ENCODE assay signal across 1 cellular context in the genomic region with DNA sequence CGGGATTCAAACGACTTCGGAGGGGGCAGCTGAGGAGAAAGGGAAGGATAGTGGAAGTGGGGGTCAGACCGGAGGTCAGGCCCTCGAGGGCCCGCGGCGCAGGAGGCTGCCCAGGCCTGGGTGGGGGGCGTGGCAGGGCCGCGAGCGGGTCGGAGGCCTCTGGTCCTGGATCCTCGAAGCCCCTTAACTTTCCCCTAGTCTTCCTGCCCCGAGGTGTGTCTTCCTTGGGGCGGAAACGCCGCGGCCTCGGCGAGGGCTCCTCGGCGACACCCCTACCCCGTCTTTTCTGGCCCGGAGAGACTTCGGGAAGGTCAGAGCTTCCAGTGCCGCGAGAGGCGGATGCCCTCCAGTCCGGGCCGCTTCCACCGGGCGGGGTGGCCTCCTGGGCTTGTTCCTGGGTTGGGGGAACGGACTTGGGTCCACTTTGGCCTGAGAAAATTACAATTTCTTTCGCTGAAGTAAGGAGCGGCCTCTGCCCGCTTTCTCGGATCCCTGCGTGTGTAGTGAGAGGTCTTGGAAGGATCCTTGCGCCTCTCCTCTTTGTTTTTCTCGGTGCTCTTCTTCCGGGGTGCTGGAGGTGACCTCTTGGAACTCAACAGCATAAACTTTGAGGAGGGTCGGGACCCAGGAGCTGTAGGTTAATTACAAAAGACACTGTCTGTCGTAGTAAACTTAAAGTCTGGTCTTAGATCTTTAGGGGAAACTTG.
A peak's percentile ranks its signal among the peaks of the same experiment; 100 is the strongest.
TF ChIP-seq lines count a peak whose summit lies in the region.

No MANE protein-coding gene starts in this region.

TF ChIP-seq in HepG2, 621 proteins besides CTCF, POLR2A, EP300 and RAD21 (continued from another document):
- TF ChIP-seq, protein P1, sequence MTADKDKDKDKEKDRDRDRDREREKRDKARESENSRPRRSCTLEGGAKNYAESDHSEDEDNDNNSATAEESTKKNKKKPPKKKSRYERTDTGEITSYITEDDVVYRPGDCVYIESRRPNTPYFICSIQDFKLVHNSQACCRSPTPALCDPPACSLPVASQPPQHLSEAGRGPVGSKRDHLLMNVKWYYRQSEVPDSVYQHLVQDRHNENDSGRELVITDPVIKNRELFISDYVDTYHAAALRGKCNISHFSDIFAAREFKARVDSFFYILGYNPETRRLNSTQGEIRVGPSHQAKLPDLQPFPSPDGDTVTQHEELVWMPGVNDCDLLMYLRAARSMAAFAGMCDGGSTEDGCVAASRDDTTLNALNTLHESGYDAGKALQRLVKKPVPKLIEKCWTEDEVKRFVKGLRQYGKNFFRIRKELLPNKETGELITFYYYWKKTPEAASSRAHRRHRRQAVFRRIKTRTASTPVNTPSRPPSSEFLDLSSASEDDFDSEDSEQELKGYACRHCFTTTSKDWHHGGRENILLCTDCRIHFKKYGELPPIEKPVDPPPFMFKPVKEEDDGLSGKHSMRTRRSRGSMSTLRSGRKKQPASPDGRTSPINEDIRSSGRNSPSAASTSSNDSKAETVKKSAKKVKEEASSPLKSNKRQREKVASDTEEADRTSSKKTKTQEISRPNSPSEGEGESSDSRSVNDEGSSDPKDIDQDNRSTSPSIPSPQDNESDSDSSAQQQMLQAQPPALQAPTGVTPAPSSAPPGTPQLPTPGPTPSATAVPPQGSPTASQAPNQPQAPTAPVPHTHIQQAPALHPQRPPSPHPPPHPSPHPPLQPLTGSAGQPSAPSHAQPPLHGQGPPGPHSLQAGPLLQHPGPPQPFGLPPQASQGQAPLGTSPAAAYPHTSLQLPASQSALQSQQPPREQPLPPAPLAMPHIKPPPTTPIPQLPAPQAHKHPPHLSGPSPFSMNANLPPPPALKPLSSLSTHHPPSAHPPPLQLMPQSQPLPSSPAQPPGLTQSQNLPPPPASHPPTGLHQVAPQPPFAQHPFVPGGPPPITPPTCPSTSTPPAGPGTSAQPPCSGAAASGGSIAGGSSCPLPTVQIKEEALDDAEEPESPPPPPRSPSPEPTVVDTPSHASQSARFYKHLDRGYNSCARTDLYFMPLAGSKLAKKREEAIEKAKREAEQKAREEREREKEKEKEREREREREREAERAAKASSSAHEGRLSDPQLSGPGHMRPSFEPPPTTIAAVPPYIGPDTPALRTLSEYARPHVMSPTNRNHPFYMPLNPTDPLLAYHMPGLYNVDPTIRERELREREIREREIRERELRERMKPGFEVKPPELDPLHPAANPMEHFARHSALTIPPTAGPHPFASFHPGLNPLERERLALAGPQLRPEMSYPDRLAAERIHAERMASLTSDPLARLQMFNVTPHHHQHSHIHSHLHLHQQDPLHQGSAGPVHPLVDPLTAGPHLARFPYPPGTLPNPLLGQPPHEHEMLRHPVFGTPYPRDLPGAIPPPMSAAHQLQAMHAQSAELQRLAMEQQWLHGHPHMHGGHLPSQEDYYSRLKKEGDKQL (CRISPR knock-in tag; IDR thresholded peaks at IDR 0.05; ENCODE audit: low read depth) = no peak
- no peak for TF ChIP-seq ZNF235 (CRISPR knock-in tag; IDR thresholded peaks at IDR 0.05; ENCODE audit: borderline replicate concordance)
- 0 out of 2 replicates have a peak, but pooled peaks have one; percentile 13 for TF ChIP-seq MEIS1 (CRISPR knock-in tag; IDR thresholded peaks at IDR 0.05; ENCODE audit: borderline replicate concordance)
- TF ChIP-seq ZSCAN25 (CRISPR knock-in tag; IDR thresholded peaks at IDR 0.05) = 0 out of 2 replicates have a peak, but pooled peaks have one; percentile 4
- TF ChIP-seq ZNF766 (CRISPR knock-in tag; IDR thresholded peaks at IDR 0.05; ENCODE audit: borderline replicate concordance) = no peak
- TF ChIP-seq ELF3 (CRISPR knock-in tag; IDR thresholded peaks at IDR 0.05) = no peak
- TF ChIP-seq HIVEP1 (CRISPR knock-in tag; IDR thresholded peaks at IDR 0.05) = no peak
- TF ChIP-seq ZNF891 (CRISPR knock-in tag; IDR thresholded peaks at IDR 0.05) = peak; percentile 53
- no peak for TF ChIP-seq NFATC3 (CRISPR knock-in tag; IDR thresholded peaks at IDR 0.05)
- TF ChIP-seq CENPT (CRISPR knock-in tag; IDR thresholded peaks at IDR 0.05; ENCODE audit: low read depth) = peak; percentile 44
- TF ChIP-seq SUZ12 (IDR thresholded peaks at IDR 0.05; ENCODE audit: low read depth, low read length) = no peak
- no peak for TF ChIP-seq ZNF430 (CRISPR knock-in tag; IDR thresholded peaks at IDR 0.05)
- no peak for TF ChIP-seq ATF7-NPFF (CRISPR knock-in tag; IDR thresholded peaks at IDR 0.05; ENCODE audit: low read depth)
- TF ChIP-seq ZNF563 (CRISPR knock-in tag; IDR thresholded peaks at IDR 0.05) = peak; percentile 22; the same call in 1 of the 2 replicates
- TF ChIP-seq PAX8 (CRISPR knock-in tag; IDR thresholded peaks at IDR 0.05; ENCODE audit: borderline replicate concordance) = 0 out of 2 replicates have a peak, but pooled peaks have one; percentile 64
- TF ChIP-seq, protein P2, sequence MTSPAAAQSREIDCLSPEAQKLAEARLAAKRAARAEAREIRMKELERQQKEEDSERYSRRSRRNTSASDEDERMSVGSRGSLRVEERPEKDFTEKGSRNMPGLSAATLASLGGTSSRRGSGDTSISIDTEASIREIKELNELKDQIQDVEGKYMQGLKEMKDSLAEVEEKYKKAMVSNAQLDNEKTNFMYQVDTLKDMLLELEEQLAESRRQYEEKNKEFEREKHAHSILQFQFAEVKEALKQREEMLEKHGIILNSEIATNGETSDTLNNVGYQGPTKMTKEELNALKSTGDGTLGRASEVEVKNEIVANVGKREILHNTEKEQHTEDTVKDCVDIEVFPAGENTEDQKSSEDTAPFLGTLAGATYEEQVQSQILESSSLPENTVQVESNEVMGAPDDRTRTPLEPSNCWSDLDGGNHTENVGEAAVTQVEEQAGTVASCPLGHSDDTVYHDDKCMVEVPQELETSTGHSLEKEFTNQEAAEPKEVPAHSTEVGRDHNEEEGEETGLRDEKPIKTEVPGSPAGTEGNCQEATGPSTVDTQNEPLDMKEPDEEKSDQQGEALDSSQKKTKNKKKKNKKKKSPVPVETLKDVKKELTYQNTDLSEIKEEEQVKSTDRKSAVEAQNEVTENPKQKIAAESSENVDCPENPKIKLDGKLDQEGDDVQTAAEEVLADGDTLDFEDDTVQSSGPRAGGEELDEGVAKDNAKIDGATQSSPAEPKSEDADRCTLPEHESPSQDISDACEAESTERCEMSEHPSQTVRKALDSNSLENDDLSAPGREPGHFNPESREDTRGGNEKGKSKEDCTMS (CRISPR knock-in tag; conservative IDR thresholded peaks at IDR 0.05) = no peak
- peak; percentile 80; the same call in 1 of the 2 replicates for TF ChIP-seq NRL (CRISPR knock-in tag; IDR thresholded peaks at IDR 0.05; ENCODE audit: borderline replicate concordance)
- TF ChIP-seq, protein P3, sequence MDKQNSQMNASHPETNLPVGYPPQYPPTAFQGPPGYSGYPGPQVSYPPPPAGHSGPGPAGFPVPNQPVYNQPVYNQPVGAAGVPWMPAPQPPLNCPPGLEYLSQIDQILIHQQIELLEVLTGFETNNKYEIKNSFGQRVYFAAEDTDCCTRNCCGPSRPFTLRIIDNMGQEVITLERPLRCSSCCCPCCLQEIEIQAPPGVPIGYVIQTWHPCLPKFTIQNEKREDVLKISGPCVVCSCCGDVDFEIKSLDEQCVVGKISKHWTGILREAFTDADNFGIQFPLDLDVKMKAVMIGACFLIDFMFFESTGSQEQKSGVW (CRISPR knock-in tag; IDR thresholded peaks at IDR 0.05; ENCODE audit: borderline replicate concordance) = no peak; the same call in 1 of the 2 replicates
- 0 out of 2 replicates have a peak, but pooled peaks have one; percentile 24 for TF ChIP-seq ZSCAN22 (CRISPR knock-in tag; IDR thresholded peaks at IDR 0.05)
- TF ChIP-seq HOXD1 (CRISPR knock-in tag; IDR thresholded peaks at IDR 0.05) = no peak
- TF ChIP-seq PRMT3 (CRISPR knock-in tag; IDR thresholded peaks at IDR 0.05; ENCODE audit: borderline replicate concordance, low read depth) = no peak
- no peak for TF ChIP-seq ZNF644 (CRISPR knock-in tag; IDR thresholded peaks at IDR 0.05; ENCODE audit: low read depth)
- no peak for TF ChIP-seq PHF21A (CRISPR knock-in tag; IDR thresholded peaks at IDR 0.05)
- no peak for TF ChIP-seq SYNCRIP (IDR thresholded peaks at IDR 0.05; ENCODE audit: insufficient read depth, low read depth, low read length)
- TF ChIP-seq, protein P4, sequence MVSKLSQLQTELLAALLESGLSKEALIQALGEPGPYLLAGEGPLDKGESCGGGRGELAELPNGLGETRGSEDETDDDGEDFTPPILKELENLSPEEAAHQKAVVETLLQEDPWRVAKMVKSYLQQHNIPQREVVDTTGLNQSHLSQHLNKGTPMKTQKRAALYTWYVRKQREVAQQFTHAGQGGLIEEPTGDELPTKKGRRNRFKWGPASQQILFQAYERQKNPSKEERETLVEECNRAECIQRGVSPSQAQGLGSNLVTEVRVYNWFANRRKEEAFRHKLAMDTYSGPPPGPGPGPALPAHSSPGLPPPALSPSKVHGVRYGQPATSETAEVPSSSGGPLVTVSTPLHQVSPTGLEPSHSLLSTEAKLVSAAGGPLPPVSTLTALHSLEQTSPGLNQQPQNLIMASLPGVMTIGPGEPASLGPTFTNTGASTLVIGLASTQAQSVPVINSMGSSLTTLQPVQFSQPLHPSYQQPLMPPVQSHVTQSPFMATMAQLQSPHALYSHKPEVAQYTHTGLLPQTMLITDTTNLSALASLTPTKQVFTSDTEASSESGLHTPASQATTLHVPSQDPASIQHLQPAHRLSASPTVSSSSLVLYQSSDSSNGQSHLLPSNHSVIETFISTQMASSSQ (IDR thresholded peaks at IDR 0.05; ENCODE audit: low read depth) = no peak
- TF ChIP-seq, protein P4 (CRISPR knock-in tag; IDR thresholded peaks at IDR 0.05; ENCODE audit: borderline replicate concordance) = no peak; the same call in 1 of the 2 replicates
- peak; percentile 11; the same call in 1 of the 2 replicates for TF ChIP-seq ZNF451 (CRISPR knock-in tag; IDR thresholded peaks at IDR 0.05)
- TF ChIP-seq, protein P5, sequence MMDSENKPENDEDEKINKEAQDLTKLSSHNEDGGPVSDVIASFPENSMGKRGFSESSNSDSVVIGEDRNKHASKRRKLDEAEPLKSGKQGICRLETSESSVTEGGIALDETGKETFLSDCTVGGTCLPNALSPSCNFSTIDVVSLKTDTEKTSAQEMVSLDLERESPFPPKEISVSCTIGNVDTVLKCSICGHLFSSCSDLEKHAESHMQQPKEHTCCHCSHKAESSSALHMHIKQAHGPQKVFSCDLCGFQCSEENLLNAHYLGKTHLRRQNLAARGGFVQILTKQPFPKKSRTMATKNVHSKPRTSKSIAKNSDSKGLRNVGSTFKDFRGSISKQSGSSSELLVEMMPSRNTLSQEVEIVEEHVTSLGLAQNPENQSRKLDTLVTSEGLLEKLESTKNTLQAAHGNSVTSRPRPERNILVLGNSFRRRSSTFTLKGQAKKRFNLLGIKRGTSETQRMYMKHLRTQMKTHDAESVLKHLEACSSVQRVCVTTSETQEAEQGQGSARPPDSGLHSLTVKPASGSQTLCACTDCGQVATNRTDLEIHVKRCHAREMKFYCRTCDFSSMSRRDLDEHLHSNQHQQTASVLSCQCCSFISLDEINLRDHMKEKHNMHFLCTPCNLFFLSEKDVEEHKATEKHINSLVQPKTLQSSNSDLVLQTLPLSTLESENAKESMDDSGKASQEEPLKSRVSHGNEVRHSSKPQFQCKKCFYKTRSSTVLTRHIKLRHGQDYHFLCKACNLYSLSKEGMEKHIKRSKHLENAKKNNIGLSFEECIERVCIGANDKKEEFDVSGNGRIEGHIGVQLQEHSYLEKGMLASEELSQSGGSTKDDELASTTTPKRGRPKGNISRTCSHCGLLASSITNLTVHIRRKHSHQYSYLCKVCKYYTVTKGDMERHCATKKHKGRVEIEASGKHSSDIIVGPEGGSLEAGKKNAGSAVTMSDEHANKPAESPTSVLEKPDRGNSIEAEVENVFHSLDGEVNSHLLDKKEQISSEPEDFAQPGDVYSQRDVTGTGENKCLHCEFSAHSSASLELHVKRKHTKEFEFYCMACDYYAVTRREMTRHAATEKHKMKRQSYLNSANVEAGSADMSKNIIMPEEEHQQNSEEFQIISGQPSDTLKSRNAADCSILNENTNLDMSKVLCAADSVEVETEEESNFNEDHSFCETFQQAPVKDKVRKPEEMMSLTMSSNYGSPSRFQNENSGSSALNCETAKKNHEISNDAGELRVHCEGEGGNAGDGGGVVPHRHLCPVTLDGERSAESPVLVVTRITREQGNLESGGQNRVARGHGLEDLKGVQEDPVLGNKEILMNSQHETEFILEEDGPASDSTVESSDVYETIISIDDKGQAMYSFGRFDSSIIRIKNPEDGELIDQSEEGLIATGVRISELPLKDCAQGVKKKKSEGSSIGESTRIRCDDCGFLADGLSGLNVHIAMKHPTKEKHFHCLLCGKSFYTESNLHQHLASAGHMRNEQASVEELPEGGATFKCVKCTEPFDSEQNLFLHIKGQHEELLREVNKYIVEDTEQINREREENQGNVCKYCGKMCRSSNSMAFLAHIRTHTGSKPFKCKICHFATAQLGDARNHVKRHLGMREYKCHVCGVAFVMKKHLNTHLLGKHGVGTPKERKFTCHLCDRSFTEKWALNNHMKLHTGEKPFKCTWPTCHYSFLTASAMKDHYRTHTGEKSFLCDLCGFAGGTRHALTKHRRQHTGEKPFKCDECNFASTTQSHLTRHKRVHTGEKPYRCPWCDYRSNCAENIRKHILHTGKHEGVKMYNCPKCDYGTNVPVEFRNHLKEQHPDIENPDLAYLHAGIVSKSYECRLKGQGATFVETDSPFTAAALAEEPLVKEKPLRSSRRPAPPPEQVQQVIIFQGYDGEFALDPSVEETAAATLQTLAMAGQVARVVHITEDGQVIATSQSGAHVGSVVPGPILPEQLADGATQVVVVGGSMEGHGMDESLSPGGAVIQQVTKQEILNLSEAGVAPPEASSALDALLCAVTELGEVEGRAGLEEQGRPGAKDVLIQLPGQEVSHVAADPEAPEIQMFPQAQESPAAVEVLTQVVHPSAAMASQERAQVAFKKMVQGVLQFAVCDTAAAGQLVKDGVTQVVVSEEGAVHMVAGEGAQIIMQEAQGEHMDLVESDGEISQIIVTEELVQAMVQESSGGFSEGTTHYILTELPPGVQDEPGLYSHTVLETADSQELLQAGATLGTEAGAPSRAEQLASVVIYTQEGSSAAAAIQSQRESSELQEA (CRISPR knock-in tag; IDR thresholded peaks at IDR 0.05; ENCODE audit: not compliant biosample characterization) = peak; percentile 76
- TF ChIP-seq HDAC1 (CRISPR knock-in tag; IDR thresholded peaks at IDR 0.05) = no peak
- no peak for TF ChIP-seq ZFAT (CRISPR knock-in tag; conservative IDR thresholded peaks at IDR 0.05)
- no peak; the same call in 1 of the 2 replicates for TF ChIP-seq BRD4 (CRISPR knock-in tag; IDR thresholded peaks at IDR 0.05)
TF ChIP-seq in HepG2: peak in this region for 61.
